In the genomic region with DNA sequence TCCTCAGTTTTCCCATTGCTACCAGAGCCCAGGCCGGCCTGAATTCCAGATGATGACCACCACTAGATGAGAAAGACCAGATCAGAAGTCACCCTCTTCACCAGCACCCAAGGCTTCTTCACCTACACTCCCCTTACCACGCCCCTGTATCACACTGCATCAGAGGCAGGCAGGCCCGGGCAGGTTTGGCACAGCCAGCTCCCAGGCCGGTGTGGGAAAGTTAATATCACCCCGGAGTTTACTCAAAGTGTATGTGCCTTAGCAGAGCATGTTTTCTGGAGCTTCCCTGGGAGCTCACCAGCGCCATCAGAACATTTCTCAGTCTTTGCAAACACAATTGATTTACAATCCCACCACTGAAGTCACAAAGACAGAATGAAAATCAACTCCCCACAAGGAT, we compare ENCODE assay signal across 17 cellular contexts. TPM values are rescaled to one million over a fixed set of nuclear protein-coding genes. Genes with fewer than 3 reads are reported as not detected.
DNase-seq lines count a peak whose midpoint lies in the region; ATAC-seq, FAIRE-seq and TF ChIP-seq lines count a peak whose summit lies in the region.
"Had no signal": no experiment of that assay in that cellular context is flagged by ENCODE, and none has a peak within 500 bp of the region (broad histone marks: within the 10 kb centered on the region; RNA-seq: fewer than 3 reads in every experiment).

No MANE protein-coding gene starts in this region.

- H3K9me3 Mint-ChIP-seq in activated T-cell treated with anti-CD3 and anti-CD28 coated beads, Interleukin-2, amount 50 U/mL, for 4 hours: no peaks in the 10 kb centered on the region

- peak overlapping the region; percentile 24 for H3K4me2 ChIP-seq in keratinocyte (ENCODE audit: control insufficient read depth, extremely low read depth, insufficient read depth, low read depth, low read length)
- H3K4me2 ChIP-seq: SK-N-SH had no signal

- H3K9me3 ChIP-seq in HEK293 (ENCODE audit: control insufficient read depth, insufficient read depth, low read depth, low read length) (no peaks in the 10 kb centered on the region), keratinocyte (ENCODE audit: control insufficient read depth, low read depth, low read length) (no peaks in the 10 kb centered on the region)
- H3K9me3 ChIP-seq: esophagus muscularis mucosa, pancreas, SK-N-SH, spleen, uterus had no signal

- FAIRE-seq in keratinocyte (lab: Jason Lieb, UNC): peak; percentile 86
- FAIRE-seq: pancreas had no signal

- POLR2A ChIA-PET in HEK293 (lab: Yijun Ruan, JAX): interaction anchor here (0.9 kb wide), 1 partner anchor 100 kb away, joined by 3 read pairs; no protein-coding TSS in a partner anchor

- no peaks in the 10 kb centered on the region for H3K36me3 ChIP-seq in HEK293 (ENCODE audit: control insufficient read depth in 2 of 2, insufficient read depth in 1 of 2, low read length in 2 of 2)
- no peaks in the 10 kb centered on the region for H3K36me3 ChIP-seq in keratinocyte (ENCODE audit: control insufficient read depth in 2 of 2, extremely low read depth in 1 of 2, insufficient read depth in 2 of 2, low read length in 2 of 2)
- H3K36me3 ChIP-seq: esophagus muscularis mucosa, pancreas, spleen, uterus had no signal

- no peak overlapping the region for H3K4me3 ChIP-seq in HEK293 (ENCODE audit: low read depth, low read length)
- H3K4me3 ChIP-seq in keratinocyte (ENCODE audit: control insufficient read depth in 2 of 3, extremely low read depth in 1 of 3, insufficient read depth in 2 of 3, low read depth in 1 of 3, low read length in 3 of 3): no peak overlapping the region
- H3K4me3 ChIP-seq: esophagus muscularis mucosa, pancreas, spleen, uterus had no signal

- H3K9me1 ChIP-seq in keratinocyte (ENCODE audit: control insufficient read depth, extremely low read depth, insufficient read depth, low read length): no peaks in the 10 kb centered on the region

- peaks cover 2% of the 10 kb centered on the region for H3K4me1 Mint-ChIP-seq in activated T-cell treated with anti-CD3 and anti-CD28 coated beads, Interleukin-2, amount 50 U/mL, for 4 hours (ENCODE audit: low read depth)

- H4K20me1 ChIP-seq in keratinocyte (ENCODE audit: control insufficient read depth, extremely low read depth, insufficient read depth, low read length): no peaks in the 10 kb centered on the region

- H3K27me3 ChIP-seq in keratinocyte (ENCODE audit: control insufficient read depth, extremely low read depth, insufficient read depth, low read length): no peaks in the 10 kb centered on the region
- H3K27me3 ChIP-seq: esophagus muscularis mucosa, pancreas, spleen, uterus had no signal

- dilution Hi-C loops in keratinocyte (cut with MboI; ENCODE audit: extremely low pct_ligation_motif_present, low sequenced_read_pairs): loop anchor here (25.0 kb wide), 1 partner anchor 139 kb away; a partner anchor contains a TSS

- H3K27ac ChIP-seq in HEK293 (ENCODE audit: extremely low read depth, low read depth, low read length) (peak overlapping the region; percentile 33; the same call in 1 of the 2 replicates), keratinocyte (ENCODE audit: control insufficient read depth, insufficient read depth, low read length) (no peak overlapping the region)
- H3K27ac ChIP-seq: esophagus muscularis mucosa, pancreas, spleen had no signal

- H3K4me3 Mint-ChIP-seq in activated T-cell treated with anti-CD3 and anti-CD28 coated beads, Interleukin-2, amount 50 U/mL, for 4 hours: no peak overlapping the region
- H3K4me3 Mint-ChIP-seq: B cell had no signal

- H3K9ac ChIP-seq in keratinocyte (ENCODE audit: control insufficient read depth, extremely low read depth, insufficient read depth, low read length): no peak overlapping the region
- H3K9ac ChIP-seq: SK-N-SH had no signal

- DNase-seq in COR-L47 (lab: John Stamatoyannopoulos, UW) (peak; percentile 64), NCI-H510A treated with DMSO at 0.1 percent for 48 hours (lab: John Stamatoyannopoulos, UW) (peak; percentile 75), keratinocyte (ENCODE audit: low read depth, low spot score) (peak; percentile 15)
- DNase-seq in activated T-cell treated with anti-CD3 and anti-CD28 coated beads, Interleukin-2, amount 50 U/mL, for 4 hours: no peak
- DNase-seq: cortex of kidney; GOT3; hippocampal formation; pancreas; SK-N-SH; spleen; stimulated activated naive CD8-positive, alpha-beta T cell treated with anti-CD3 and anti-CD28 coated beads, Interleukin-15, Interleukin-2, amounts not matched to agents 100 U/mL and 50 U/mL, for 24 hours had no signal

- no peak for TF ChIP-seq POLR2A in GM18505 (IDR thresholded peaks at IDR 0.05; ENCODE audit: borderline replicate concordance, extremely low read depth, insufficient read depth, insufficient read length)

- TF ChIP-seq CTCF in HEK293 (tag by site-specific recombination; IDR thresholded peaks at IDR 0.05): no peak
- peak in 1 of 3 experiments; percentile 7 for TF ChIP-seq CTCF in keratinocyte (optimal IDR thresholded peaks at IDR 0.05 in 1 of 3, IDR thresholded peaks at IDR 0.05 in 1 of 3, conservative IDR thresholded peaks at IDR 0.05 in 1 of 3; ENCODE audit: extremely low read depth in 1 of 3, insufficient read depth in 2 of 3, low read length in 3 of 3)

- H3K79me2 ChIP-seq in keratinocyte (ENCODE audit: control insufficient read depth, insufficient read depth, low read length): no peaks in the 10 kb centered on the region

- peak overlapping the region; percentile 32 for H2AFZ ChIP-seq in keratinocyte (ENCODE audit: control insufficient read depth, low read length)

- H3K27me3 Mint-ChIP-seq in activated T-cell treated with anti-CD3 and anti-CD28 coated beads, Interleukin-2, amount 50 U/mL, for 4 hours (ENCODE audit: low read depth): peaks cover 2% of the 10 kb centered on the region
- H3K27me3 Mint-ChIP-seq: B cell had no signal

- ATAC-seq in GM18505 (IDR thresholded peaks at IDR 0.05; ENCODE audit: unreplicated experiment) (no peak), GM21619 (IDR thresholded peaks at IDR 0.05; ENCODE audit: unreplicated experiment) (no peak)
- no peak for ATAC-seq in activated T-cell treated with anti-CD3 and anti-CD28 coated beads, Interleukin-2, amount 50 U/mL, for 4 hours
- ATAC-seq: stimulated activated naive CD8-positive, alpha-beta T cell treated with anti-CD3 and anti-CD28 coated beads, Interleukin-15, Interleukin-2, amounts not matched to agents 100 U/mL and 50 U/mL, for 24 hours had no signal

- H3K4me1 ChIP-seq in HEK293 (ENCODE audit: control insufficient read depth, insufficient read depth, low read length) (peaks cover 2% of the 10 kb centered on the region; the same call in 1 of the 2 replicates), keratinocyte (ENCODE audit: control insufficient read depth, extremely low read depth, insufficient read depth, low read length) (peaks cover 10% of the 10 kb centered on the region)
- H3K4me1 ChIP-seq: esophagus muscularis mucosa, uterus had no signal

- CTCF ChIA-PET in HEK293 (lab: Yijun Ruan, JAX): interaction anchor here (0.8 to 6.3 kb wide), 7 partner anchors 8 to 999 kb away, joined by 3 to 62 read pairs (median 4); no protein-coding TSS in a partner anchor

- H3K36me3 Mint-ChIP-seq in activated T-cell treated with anti-CD3 and anti-CD28 coated beads, Interleukin-2, amount 50 U/mL, for 4 hours (ENCODE audit: insufficient read depth): no peaks in the 10 kb centered on the region

TF ChIP-seq in HEK293, 187 proteins besides CTCF, POLR2A, EP300 and RAD21 (continues in another document):
- TF ChIP-seq ZSCAN23 (tag by site-specific recombination; IDR thresholded peaks at IDR 0.05) (no peak), OSR2 (tag by site-specific recombination; IDR thresholded peaks at IDR 0.05) (0 out of 2 replicates have a peak, but pooled peaks have one; percentile 17), ZNF600 (tag by site-specific recombination; IDR thresholded peaks at IDR 0.05) (peak; percentile 76), ZNF830 (tag by site-specific recombination; IDR thresholded peaks at IDR 0.05; ENCODE audit: low read depth) (no peak), ZNF530 (tag by site-specific recombination; IDR thresholded peaks at IDR 0.05; ENCODE audit: low read depth) (no peak), ZNF423 (tag by site-specific recombination; IDR thresholded peaks at IDR 0.05) (no peak), ZBTB20 (tag by site-specific recombination; IDR thresholded peaks at IDR 0.05) (0 out of 2 replicates have a peak, but pooled peaks have one; percentile 33), IKZF3 (tag by site-specific recombination; IDR thresholded peaks at IDR 0.05) (0 out of 2 replicates have a peak, but pooled peaks have one; percentile 13), ZNF274 (IDR thresholded peaks at IDR 0.05; ENCODE audit: low read length) (no peak), ZNF274 (tag by site-specific recombination; IDR thresholded peaks at IDR 0.05; ENCODE audit: borderline replicate concordance) (no peak), TRIM28 (IDR thresholded peaks at IDR 0.05; ENCODE audit: borderline replicate concordance, low read length) (no peak), ZNF37A (tag by site-specific recombination; IDR thresholded peaks at IDR 0.05) (no peak)
- TF ChIP-seq, protein P1, sequence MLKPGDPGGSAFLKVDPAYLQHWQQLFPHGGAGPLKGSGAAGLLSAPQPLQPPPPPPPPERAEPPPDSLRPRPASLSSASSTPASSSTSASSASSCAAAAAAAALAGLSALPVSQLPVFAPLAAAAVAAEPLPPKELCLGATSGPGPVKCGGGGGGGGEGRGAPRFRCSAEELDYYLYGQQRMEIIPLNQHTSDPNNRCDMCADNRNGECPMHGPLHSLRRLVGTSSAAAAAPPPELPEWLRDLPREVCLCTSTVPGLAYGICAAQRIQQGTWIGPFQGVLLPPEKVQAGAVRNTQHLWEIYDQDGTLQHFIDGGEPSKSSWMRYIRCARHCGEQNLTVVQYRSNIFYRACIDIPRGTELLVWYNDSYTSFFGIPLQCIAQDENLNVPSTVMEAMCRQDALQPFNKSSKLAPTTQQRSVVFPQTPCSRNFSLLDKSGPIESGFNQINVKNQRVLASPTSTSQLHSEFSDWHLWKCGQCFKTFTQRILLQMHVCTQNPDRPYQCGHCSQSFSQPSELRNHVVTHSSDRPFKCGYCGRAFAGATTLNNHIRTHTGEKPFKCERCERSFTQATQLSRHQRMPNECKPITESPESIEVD (tag by site-specific recombination; IDR thresholded peaks at IDR 0.05): peak; percentile 30; the same call in 1 of the 2 replicates

RNA-seq across cellular contexts. Expression of a gene that starts 47.5 kb away (rescaled TPM):
- 0.21 TPM in 1 of 3 replicates, not detected in the others for polyA plus RNA-seq in keratinocyte
- not detected for polyA plus RNA-seq in keratinocyte (2011; ENCODE audit: low read depth)
- not detected in 2 replicates for polyA plus RNA-seq in keratinocyte (2011; cell fraction: cytosol; rRNA removed)
- 0.15 TPM in 1 of 2 replicates, not detected in the other for polyA plus RNA-seq in keratinocyte (2011; cell fraction: nucleus; rRNA removed)
- polyA plus RNA-seq in keratinocyte (2012; ENCODE audit: low replicate concordance): not detected in 2 replicates
- not detected in 3 replicates for polyA minus RNA-seq in keratinocyte
- not detected for polyA minus RNA-seq in keratinocyte (2011; cell fraction: cytosol; rRNA and poly(A)+ RNA removed)
- polyA minus RNA-seq in keratinocyte (2011; cell fraction: nucleus; rRNA and poly(A)+ RNA removed): 1.2 TPM in 1 of 2 replicates, not detected in the other
- 10 to 100 TPM in 1 of 3 donors, 1 to 10 TPM in 2; 4.3 to 10.8 (median 7.5) TPM for total RNA-seq in activated T-cell treated with anti-CD3 and anti-CD28 coated beads, Interleukin-2, amount 50 U/mL, for 4 hours
